ENCODE assay signal across 1 cellular context in the genomic region with DNA sequence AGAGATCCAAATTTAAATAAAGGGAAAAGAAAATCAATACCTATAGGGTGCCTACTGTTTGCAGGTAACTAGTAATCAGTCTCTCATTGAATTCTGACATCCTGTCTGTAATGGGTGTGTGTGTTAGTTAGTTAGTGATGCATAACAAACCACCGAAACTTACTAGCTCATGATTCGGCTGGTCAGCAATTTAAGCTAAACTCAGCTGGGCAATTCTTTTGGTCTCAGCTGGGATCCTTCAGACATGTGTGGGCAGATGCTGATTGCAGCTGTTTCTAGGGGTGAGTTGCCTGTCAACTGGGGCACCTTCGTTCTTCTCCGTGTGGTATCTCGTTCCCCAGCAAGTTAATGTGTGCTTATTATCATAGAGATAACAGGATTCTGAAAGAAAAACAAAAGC.
TF ChIP-seq lines count a peak whose summit lies in the region.

No MANE protein-coding gene starts in this region.

TF ChIP-seq in GM23338, 12 proteins besides CTCF, POLR2A, EP300 and RAD21 (continued from another document):
- no peak for TF ChIP-seq ZNF462 (CRISPR knock-in tag; IDR thresholded peaks at IDR 0.05)
- TF ChIP-seq REST (IDR thresholded peaks at IDR 0.05; ENCODE audit: unreplicated experiment) = no peak
- no peak for TF ChIP-seq ZNF114 (CRISPR knock-in tag; IDR thresholded peaks at IDR 0.05)
- TF ChIP-seq POLR2AphosphoS5 (IDR thresholded peaks at IDR 0.05; ENCODE audit: low read depth) = no peak
- no peak for TF ChIP-seq STAT1 (IDR thresholded peaks at IDR 0.05; ENCODE audit: unreplicated experiment)
- TF ChIP-seq NANOG (IDR thresholded peaks at IDR 0.05; ENCODE audit: borderline replicate concordance) = no peak
- no peak for TF ChIP-seq CREB1 (CRISPR knock-in tag; IDR thresholded peaks at IDR 0.05; ENCODE audit: low read depth)
- no peak for TF ChIP-seq EZH2phosphoT487 (IDR thresholded peaks at IDR 0.05; ENCODE audit: unreplicated experiment)
- TF ChIP-seq JUNB (IDR thresholded peaks at IDR 0.05; ENCODE audit: unreplicated experiment) = no peak
- no peak for TF ChIP-seq EZH2 (IDR thresholded peaks at IDR 0.05; ENCODE audit: low read depth, unreplicated experiment)
